ENCODE assay signal across 8 cellular contexts in genomic region chr19:37931941-37932655, GRCh38. TPM values are rescaled to one million over a fixed set of nuclear protein-coding genes. Genes with fewer than 3 reads are reported as not detected.
DNase-seq lines count a peak whose midpoint lies in the region; ATAC-seq and TF ChIP-seq lines count a peak whose summit lies in the region.

No MANE protein-coding gene starts in this region.

- no peaks in the 10 kb centered on the region for H3K9me3 ChIP-seq in ectodermal cell (ENCODE audit: control insufficient read depth, low read length)
- peaks cover 10% of the 10 kb centered on the region for H3K9me3 ChIP-seq in lower lobe of right lung
- peaks cover 0 to 8% (median 4%) of the 10 kb centered on the region in 3 donors for H3K9me3 ChIP-seq in tibial artery

- H3K4me1 ChIP-seq in ectodermal cell (ENCODE audit: control insufficient read depth, insufficient read depth, low read length) (peaks cover 34% of the 10 kb centered on the region), lower lobe of right lung (peaks cover 14% of the 10 kb centered on the region), tibial artery (peaks cover 0 to 31% (median 9%) of the 10 kb centered on the region in 4 donors)

- H3K4me3 ChIP-seq in ectodermal cell (ENCODE audit: insufficient read depth, low read depth, low read length) (peak overlapping the region; percentile 16), lower lobe of right lung (peak overlapping the region; percentile 49), tibial artery (peak overlapping the region; percentile 11 to 20)

- ATAC-seq in HG02973 (IDR thresholded peaks at IDR 0.05; ENCODE audit: unreplicated experiment), result peak; percentile 36
- peak; percentile 93 to 94 for ATAC-seq in lower lobe of right lung
- ATAC-seq in GM19324 (IDR thresholded peaks at IDR 0.05; ENCODE audit: low FRiP score, unreplicated experiment), result no peak

- H3K27me3 ChIP-seq in ectodermal cell (ENCODE audit: control insufficient read depth, insufficient read depth, low read length, poor library complexity, severe bottlenecking) (no peaks in the 10 kb centered on the region), lower lobe of right lung (ENCODE audit: low read depth) (no peaks in the 10 kb centered on the region), tibial artery (no peaks in the 10 kb centered on the region)

- H3K27ac ChIP-seq in ectodermal cell (ENCODE audit: insufficient read depth, low read depth, low read length, poor library complexity, severe bottlenecking), result peak overlapping the region; percentile 79
- peak overlapping the region; percentile 81 for H3K27ac ChIP-seq in lower lobe of right lung
- no peak overlapping the region for H3K27ac ChIP-seq in tibial artery

- intact Hi-C loops in lower lobe of right lung (cut with DNase I), result no loop called here
- intact Hi-C loops in tibial artery (cut with DNase I; ENCODE audit: low total_unique reads), result no loop called here

- TF ChIP-seq CTCF in lower lobe of right lung (IDR thresholded peaks at IDR 0.05), result no peak
- no peak for TF ChIP-seq CTCF in tibial artery (IDR thresholded peaks at IDR 0.05)

- H3K36me3 ChIP-seq in ectodermal cell (ENCODE audit: control insufficient read depth, insufficient read depth, low read length), result no peaks in the 10 kb centered on the region
- H3K36me3 ChIP-seq in lower lobe of right lung, result no peaks in the 10 kb centered on the region
- H3K36me3 ChIP-seq in tibial artery, result peaks cover 0 to 6% (median 3%) of the 10 kb centered on the region in 3 donors

- DNase-seq in GM04503 (ENCODE audit: low read depth) (peak; percentile 21), NCI-H774 (lab: John Stamatoyannopoulos, UW) (peak; percentile 86), lower lobe of right lung (peak; percentile 94), tibial artery (peak; percentile 55 to 73), T-helper 9 cell (no peak)

- 8 to 9% methylated on average over 29 of the region's 29 CpGs for WGBS in ectodermal cell, 2 experiments

RNA-seq across cellular contexts. Expression of gene SIPA1L3, which starts 25.1 kb away (rescaled TPM):
- polyA plus RNA-seq in ectodermal cell (2013, experiment 1 of 4), result 25.2 TPM
- 33.3 TPM for polyA plus RNA-seq in ectodermal cell (2013, experiment 2 of 4)
- 17.5 TPM for polyA plus RNA-seq in ectodermal cell (2013, experiment 3 of 4)
- polyA plus RNA-seq in ectodermal cell (2013, experiment 4 of 4), result 20.8 TPM
- 63.2 TPM for total RNA-seq in lower lobe of right lung

RNA-seq across cellular contexts. Expression of gene WDR87, which starts 25.7 kb away (rescaled TPM):
- not detected for polyA plus RNA-seq in ectodermal cell (2013, experiment 1 of 4)
- polyA plus RNA-seq in ectodermal cell (2013, experiment 2 of 4), result not detected
- not detected for polyA plus RNA-seq in ectodermal cell (2013, experiment 3 of 4)
- polyA plus RNA-seq in ectodermal cell (2013, experiment 4 of 4), result not detected
- total RNA-seq in lower lobe of right lung, result not detected

Comparison
In these comparisons a context has a peak if more than half of its experiments do, and no peak if none do; other contexts are left out.
1. H3K27ac ChIP-seq: peak in ectodermal cell (single experiment) and lower lobe of right lung (single experiment); none in tibial artery (0 of 2).
2. Peak in every context shown above with its lines, with median percentiles within 50 percentile points of each other: H3K4me3 ChIP-seq.